Comparison of ENCODE assay signal across 8 cellular contexts in the genomic region with DNA sequence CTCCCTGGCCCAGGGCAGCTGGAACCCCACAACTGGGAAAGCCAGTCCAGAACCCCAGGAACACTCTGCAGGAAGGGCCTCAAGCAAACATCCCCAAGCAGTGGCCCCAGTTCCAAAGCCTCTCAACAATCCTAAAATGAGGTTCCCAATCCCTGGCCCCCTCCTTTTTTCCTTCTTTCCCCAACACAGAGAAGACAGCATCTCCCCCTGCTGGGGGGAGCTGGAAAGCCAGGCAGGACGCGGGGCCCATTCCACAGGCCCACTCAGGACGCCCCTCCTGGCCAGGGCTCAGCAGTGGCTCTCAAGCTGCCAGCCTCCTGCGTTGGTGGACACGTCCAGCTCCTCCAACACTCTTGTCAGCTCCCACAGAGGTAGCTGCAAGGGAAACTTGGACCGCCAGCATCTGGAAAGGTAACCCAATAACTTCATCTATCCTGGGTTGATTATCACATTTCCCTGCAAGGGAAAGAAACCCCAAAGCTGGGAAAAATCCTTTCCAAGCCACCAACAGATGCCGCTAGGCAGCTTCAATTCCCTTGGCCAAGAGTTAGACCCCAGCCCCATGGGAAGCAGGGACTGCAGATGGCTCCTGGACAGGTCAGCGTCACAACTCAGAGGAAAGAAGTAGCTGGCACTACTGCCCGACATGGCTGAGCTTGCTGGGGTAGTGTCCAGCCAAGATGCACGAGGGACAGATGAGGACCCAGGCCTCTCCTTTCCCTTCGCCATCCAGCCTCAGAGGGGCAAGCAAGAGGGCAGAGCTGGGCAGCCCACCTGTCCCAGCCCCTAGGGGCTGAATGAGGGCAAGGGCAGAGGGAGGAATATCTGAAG. TPM values are rescaled to one million over a fixed set of nuclear protein-coding genes. Genes with fewer than 3 reads are reported as not detected.
DNase-seq lines count a peak whose midpoint lies in the region; ATAC-seq and TF ChIP-seq lines count a peak whose summit lies in the region.

No MANE protein-coding gene starts in this region.

- no peaks in the 10 kb centered on the region for H3K27me3 ChIP-seq in A673 (replicated peaks; ENCODE audit: insufficient read depth, low read depth, low read length, poor library complexity)

- no peaks in the 10 kb centered on the region for H3K36me3 ChIP-seq in A673 (ENCODE audit: insufficient read depth, low read length, poor library complexity, severe bottlenecking)

- ATAC-seq in T-helper 17 cell (peak; percentile 37), HG02623 (IDR thresholded peaks at IDR 0.05; ENCODE audit: unreplicated experiment) (no peak), HG02678 (IDR thresholded peaks at IDR 0.05; ENCODE audit: unreplicated experiment) (no peak), GM18868 (IDR thresholded peaks at IDR 0.05; ENCODE audit: unreplicated experiment) (no peak)

- intact Hi-C loops in A673 (cut with micrococcal nuclease; ENCODE audit: unreplicated experiment), result loop anchor here (10.0 kb wide), 1 partner anchor 111 kb away; the partner anchor contains the start of gene NAGS

- no peaks in the 10 kb centered on the region for H3K27me3 Mint-ChIP-seq in T-helper 17 cell

- H3K27ac Mint-ChIP-seq in T-helper 17 cell, result peak overlapping the region; percentile 53

- DNase-seq in A673 (ENCODE audit: low spot score), result peak; percentile 51
- DNase-seq in T-helper 17 cell, result no peak
- peak; percentile 48 for DNase-seq in fibroblast of mammary gland (ENCODE audit: low read depth)
- DNase-seq in stimulated activated CD4-positive, alpha-beta T cell treated with anti-CD3 and anti-CD28 coated beads, Interleukin-4, amount 100 ng/mL, for 1 hour, result peak; percentile 25

- H3K9me3 ChIP-seq in A673 (ENCODE audit: low read depth, low read length, poor library complexity, severe bottlenecking) (no peaks in the 10 kb centered on the region), T-helper 17 cell (ENCODE audit: control insufficient read depth, low read length, poor library complexity, severe bottlenecking) (no peaks in the 10 kb centered on the region)

- peaks cover 18% of the 10 kb centered on the region for H3K4me1 ChIP-seq in A673 (ENCODE audit: insufficient read depth, low read length, poor library complexity, severe bottlenecking)

- H3K36me3 Mint-ChIP-seq in T-helper 17 cell (ENCODE audit: low read depth), result peaks cover 2% of the 10 kb centered on the region

- POLR2A ChIA-PET in A673 (lab: Charles Lee; ENCODE audit: low non-redundant PET), result interaction anchor here (1.0 kb wide), 1 partner anchor 755 kb away, joined by 4 read pairs; no protein-coding TSS in a partner anchor

- no peak overlapping the region for H3K4me3 Mint-ChIP-seq in T-helper 17 cell

- TF ChIP-seq CTCF in A673 (conservative IDR thresholded peaks at IDR 0.05; ENCODE audit: low read depth, low read length) (peak; percentile 71), GM12872 (IDR thresholded peaks at IDR 0.05; ENCODE audit: insufficient read depth, low read depth, low read length) (peak; percentile 76), fibroblast of mammary gland (conservative IDR thresholded peaks at IDR 0.05; ENCODE audit: control insufficient read depth, insufficient read depth, low read depth, low read length) (peak; percentile 82)

- H3K27ac ChIP-seq in A673 (ENCODE audit: low read depth, low read length, poor library complexity, severe bottlenecking), result peak overlapping the region; percentile 30

- BruUV-seq in A673 (replicated peaks; lab: Mats Ljungman, UMichigan), result no TSS peak

- H3K4me3 ChIP-seq in A673 (ENCODE audit: low read depth, low read length, poor library complexity, severe bottlenecking), result no peak overlapping the region
- H3K4me3 ChIP-seq in fibroblast of mammary gland (ENCODE audit: control insufficient read depth, low read depth, low read length), result no peak overlapping the region

- peaks cover 35% of the 10 kb centered on the region for H3K4me1 Mint-ChIP-seq in T-helper 17 cell

- CTCF ChIA-PET in A673 (lab: Charles Lee), result interaction anchor here (0.6 to 1.6 kb wide), 7 partner anchors 9 to 261 kb away, joined by 3 to 6 read pairs (median 4); no protein-coding TSS in a partner anchor

RNA-seq across cellular contexts. Expression of gene HDAC5, which starts 7.6 kb away (rescaled TPM):
- total RNA-seq in A673 (2021), result 16.9 and 27.1 TPM in 2 replicates
- total RNA-seq in T-helper 17 cell, result 10 to 100 TPM; 83.6 to 96.5 TPM

RNA-seq across cellular contexts. Expression of gene HROB, which starts 25.9 kb away (rescaled TPM):
- total RNA-seq in A673 (2021) (13.5 and 14.7 TPM in 2 replicates), T-helper 17 cell (1 to 10 TPM; 2.6 to 5.7 TPM)

RNA-seq across cellular contexts. Expression of gene G6PC3, which starts 45.3 kb away (rescaled TPM):
- total RNA-seq in A673 (2021) (47.0 and 57.9 TPM in 2 replicates), T-helper 17 cell (10 to 100 TPM; 10.9 to 13.8 TPM)

RNA-seq across cellular contexts. Expression of gene LSM12, which starts 49.3 kb away (rescaled TPM):
- total RNA-seq in A673 (2021), result 47.5 and 52.5 TPM in 2 replicates
- total RNA-seq in T-helper 17 cell, result 10 to 100 TPM; 35.3 to 46.5 TPM

RNA-seq across cellular contexts. Expression of gene ASB16, which starts 54.7 kb away (rescaled TPM):
- 0.17 TPM in 1 of 2 replicates, not detected in the other for total RNA-seq in A673 (2021)
- not detected for total RNA-seq in T-helper 17 cell

Comparison
In these comparisons a context has a peak if more than half of its experiments do, and no peak if none do; other contexts are left out.
1. DNase-seq: peak in A673 (single experiment), fibroblast of mammary gland (single experiment) and stimulated activated CD4-positive, alpha-beta T cell treated with anti-CD3 and anti-CD28 coated beads, Interleukin-4, amount 100 ng/mL, for 1 hour (single experiment); none in T-helper 17 cell (0 of 3).
2. Peak in every context shown above with its lines, with median percentiles within 50 percentile points of each other: CTCF ChIP-seq.